ENCODE assay signal across 8 cellular contexts in genomic region chr3:98733055-98733777, GRCh38. TPM values are rescaled to one million over a fixed set of nuclear protein-coding genes. Genes with fewer than 3 reads are reported as not detected.
DNase-seq lines count a peak whose midpoint lies in the region; ATAC-seq and TF ChIP-seq lines count a peak whose summit lies in the region.

No MANE protein-coding gene starts in this region.

- TF ChIP-seq CTCF in RWPE2 (IDR thresholded peaks at IDR 0.05; ENCODE audit: poor library complexity, severe bottlenecking) (no peak), lower lobe of right lung (IDR thresholded peaks at IDR 0.05) (no peak)

- H3K4me1 ChIP-seq in RWPE2 (ENCODE audit: insufficient read depth, poor library complexity, severe bottlenecking) (no peaks in the 10 kb centered on the region), lower lobe of right lung (peaks cover 6% of the 10 kb centered on the region)

- peak; percentile 62 for DNase-seq in activated CD4-positive, alpha-beta T cell treated with anti-CD3 and anti-CD28 coated beads, Interleukin-2, amount 10 ng/mL, durations not matched to agents 24 days and 14 days
- DNase-seq in activated CD4-positive, alpha-beta T cell treated with anti-CD3 and anti-CD28 coated beads, Interleukin-2, amount 50 U/mL, for 1 hour: no peak
- DNase-seq in RWPE2 (ENCODE audit: low spot score) (no peak), lower lobe of right lung (peak; percentile 67), superior temporal gyrus (ENCODE audit: extremely low spot score) (peak; percentile 49), GDM1 (lab: John Stamatoyannopoulos, UW) (no peak)
- no peak for DNase-seq in effector memory CD8-positive, alpha-beta T cell

- H3K9me3 Mint-ChIP-seq in activated CD4-positive, alpha-beta T cell treated with anti-CD3 and anti-CD28 coated beads, Interleukin-2, amount 10 ng/mL, durations not matched to agents 24 days and 14 days: no peaks in the 10 kb centered on the region
- no peaks in the 10 kb centered on the region for H3K9me3 Mint-ChIP-seq in effector memory CD8-positive, alpha-beta T cell

- peak overlapping the region; percentile 81 for H3K4me3 Mint-ChIP-seq in activated CD4-positive, alpha-beta T cell treated with anti-CD3 and anti-CD28 coated beads, Interleukin-2, amount 10 ng/mL, durations not matched to agents 24 days and 14 days
- peak overlapping the region; percentile 68 to 70 for H3K4me3 Mint-ChIP-seq in effector memory CD8-positive, alpha-beta T cell

- H3K9me3 ChIP-seq in RWPE2 (ENCODE audit: severe bottlenecking) (no peaks in the 10 kb centered on the region), lower lobe of right lung (no peaks in the 10 kb centered on the region)

- H3K4me3 ChIP-seq in RWPE2 (ENCODE audit: severe bottlenecking) (peak overlapping the region; percentile 61), lower lobe of right lung (peak overlapping the region; percentile 85)

- peaks cover 75% of the 10 kb centered on the region for H3K27me3 Mint-ChIP-seq in activated CD4-positive, alpha-beta T cell treated with anti-CD3 and anti-CD28 coated beads, Interleukin-2, amount 10 ng/mL, durations not matched to agents 24 days and 14 days
- H3K27me3 Mint-ChIP-seq in effector memory CD8-positive, alpha-beta T cell: peaks cover 77 to 97% of the 10 kb centered on the region in 2 donors

- H3K27ac Mint-ChIP-seq in activated CD4-positive, alpha-beta T cell treated with anti-CD3 and anti-CD28 coated beads, Interleukin-2, amount 10 ng/mL, durations not matched to agents 24 days and 14 days: peak overlapping the region; percentile 66
- H3K27ac Mint-ChIP-seq in effector memory CD8-positive, alpha-beta T cell: no peak overlapping the region

- peaks cover 15% of the 10 kb centered on the region for H3K4me1 Mint-ChIP-seq in activated CD4-positive, alpha-beta T cell treated with anti-CD3 and anti-CD28 coated beads, Interleukin-2, amount 10 ng/mL, durations not matched to agents 24 days and 14 days
- peaks cover 0 to 7% of the 10 kb centered on the region in 2 donors for H3K4me1 Mint-ChIP-seq in effector memory CD8-positive, alpha-beta T cell (ENCODE audit: low read depth in 2 of 2)

- H3K27ac ChIP-seq in RWPE2 (ENCODE audit: poor library complexity, severe bottlenecking): no peak overlapping the region
- peak overlapping the region; percentile 74 for H3K27ac ChIP-seq in lower lobe of right lung

- H3K36me3 ChIP-seq in RWPE2 (ENCODE audit: low read depth) (no peaks in the 10 kb centered on the region), lower lobe of right lung (no peaks in the 10 kb centered on the region)

- H3K27me3 ChIP-seq in RWPE2 (ENCODE audit: insufficient read depth, poor library complexity, severe bottlenecking) (no peaks in the 10 kb centered on the region), lower lobe of right lung (ENCODE audit: low read depth) (no peaks in the 10 kb centered on the region)

- ATAC-seq in HG02763 (IDR thresholded peaks at IDR 0.05; ENCODE audit: unreplicated experiment) (peak; percentile 20), RWPE2 (ENCODE audit: low read depth) (peak; percentile 24; the same call in 2 of the 3 replicates), lower lobe of right lung (peak; percentile 74 to 81)
- no peak for ATAC-seq in effector memory CD8-positive, alpha-beta T cell (replicated peaks)

- no peaks in the 10 kb centered on the region for H3K36me3 Mint-ChIP-seq in activated CD4-positive, alpha-beta T cell treated with anti-CD3 and anti-CD28 coated beads, Interleukin-2, amount 10 ng/mL, durations not matched to agents 24 days and 14 days (ENCODE audit: low read depth)
- no peaks in the 10 kb centered on the region for H3K36me3 Mint-ChIP-seq in effector memory CD8-positive, alpha-beta T cell (ENCODE audit: insufficient read depth)

- intact Hi-C loops in activated CD4-positive, alpha-beta T cell treated with anti-CD3 and anti-CD28 coated beads, Interleukin-2, amount 10 ng/mL, durations not matched to agents 24 days and 14 days (cut with micrococcal nuclease): loop anchor here (5.0 kb wide), 2 partner anchors 79 to 141 kb away; partner anchors contain the start of gene CPOX
- intact Hi-C loops in lower lobe of right lung (cut with DNase I): no loop called here

RNA-seq across cellular contexts. Expression of gene ST3GAL6, which starts 29.9 kb away (rescaled TPM):
- 0.19 TPM in 1 of 2 replicates, not detected in the other for total RNA-seq in activated CD4-positive, alpha-beta T cell treated with anti-CD3 and anti-CD28 coated beads, Interleukin-2, amount 10 ng/mL, durations not matched to agents 24 days and 14 days
- 42.4 TPM for total RNA-seq in lower lobe of right lung

Comparison
In these comparisons a context has a peak if more than half of its experiments do, and no peak if none do; other contexts are left out.
1. DNase-seq: peak in activated CD4-positive, alpha-beta T cell treated with anti-CD3 and anti-CD28 coated beads, Interleukin-2, amount 10 ng/mL, durations not matched to agents 24 days and 14 days (single experiment), lower lobe of right lung (single experiment) and superior temporal gyrus (single experiment); none in activated CD4-positive, alpha-beta T cell treated with anti-CD3 and anti-CD28 coated beads, Interleukin-2, amount 50 U/mL, for 1 hour (single experiment), RWPE2 (single experiment), effector memory CD8-positive, alpha-beta T cell (0 of 3) and GDM1 (single experiment).
2. RNA of gene ST3GAL6, which starts 29.9 kb away (total RNA-seq): 42.4 TPM in lower lobe of right lung (single experiment); 0.19 TPM in activated CD4-positive, alpha-beta T cell treated with anti-CD3 and anti-CD28 coated beads, Interleukin-2, amount 10 ng/mL, durations not matched to agents 24 days and 14 days; every median in the first group is over 10 times any median in the second.